ENCODE assay signal across 1 cellular context in the genomic region with DNA sequence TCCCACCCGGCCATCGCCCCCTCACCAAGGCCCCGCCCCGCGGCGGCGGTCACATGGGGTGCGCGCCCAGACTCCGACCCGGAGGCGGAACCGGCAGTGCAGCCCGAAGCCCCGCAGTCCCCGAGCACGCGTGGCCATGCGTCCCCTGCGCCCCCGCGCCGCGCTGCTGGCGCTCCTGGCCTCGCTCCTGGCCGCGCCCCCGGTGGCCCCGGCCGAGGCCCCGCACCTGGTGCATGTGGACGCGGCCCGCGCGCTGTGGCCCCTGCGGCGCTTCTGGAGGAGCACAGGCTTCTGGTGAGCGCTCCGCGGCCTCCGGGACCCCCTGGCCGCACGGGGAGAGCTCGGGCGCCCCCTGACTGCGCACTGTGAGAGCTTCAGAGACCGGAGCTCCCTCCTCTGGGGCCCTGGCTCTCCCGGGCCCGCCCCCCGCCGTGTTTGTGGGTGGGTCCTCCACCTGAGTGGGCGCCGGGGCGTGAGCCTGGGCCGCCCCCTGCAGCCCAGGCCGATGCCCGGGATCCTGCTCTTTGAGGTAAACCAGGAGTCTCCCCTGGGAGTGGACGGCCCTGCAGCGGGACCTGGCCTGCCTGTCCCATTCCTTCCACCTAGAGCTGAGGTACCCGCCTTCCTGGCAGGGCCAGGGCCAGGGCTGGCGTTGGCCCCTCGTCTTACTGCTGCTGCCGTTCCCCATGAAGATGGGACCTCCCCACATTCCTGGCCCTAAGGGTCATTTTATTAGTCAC.
TF ChIP-seq lines count a peak whose summit lies in the region.

IDUA (plus strand) TSS at position 96 of the 740 bp plus-strand sequence; CDS start at position 137, 41 bp downstream.

TF ChIP-seq in HepG2, 621 proteins besides CTCF, POLR2A, EP300 and RAD21 (continued from another document and continues in another):
- TF ChIP-seq, protein P1, sequence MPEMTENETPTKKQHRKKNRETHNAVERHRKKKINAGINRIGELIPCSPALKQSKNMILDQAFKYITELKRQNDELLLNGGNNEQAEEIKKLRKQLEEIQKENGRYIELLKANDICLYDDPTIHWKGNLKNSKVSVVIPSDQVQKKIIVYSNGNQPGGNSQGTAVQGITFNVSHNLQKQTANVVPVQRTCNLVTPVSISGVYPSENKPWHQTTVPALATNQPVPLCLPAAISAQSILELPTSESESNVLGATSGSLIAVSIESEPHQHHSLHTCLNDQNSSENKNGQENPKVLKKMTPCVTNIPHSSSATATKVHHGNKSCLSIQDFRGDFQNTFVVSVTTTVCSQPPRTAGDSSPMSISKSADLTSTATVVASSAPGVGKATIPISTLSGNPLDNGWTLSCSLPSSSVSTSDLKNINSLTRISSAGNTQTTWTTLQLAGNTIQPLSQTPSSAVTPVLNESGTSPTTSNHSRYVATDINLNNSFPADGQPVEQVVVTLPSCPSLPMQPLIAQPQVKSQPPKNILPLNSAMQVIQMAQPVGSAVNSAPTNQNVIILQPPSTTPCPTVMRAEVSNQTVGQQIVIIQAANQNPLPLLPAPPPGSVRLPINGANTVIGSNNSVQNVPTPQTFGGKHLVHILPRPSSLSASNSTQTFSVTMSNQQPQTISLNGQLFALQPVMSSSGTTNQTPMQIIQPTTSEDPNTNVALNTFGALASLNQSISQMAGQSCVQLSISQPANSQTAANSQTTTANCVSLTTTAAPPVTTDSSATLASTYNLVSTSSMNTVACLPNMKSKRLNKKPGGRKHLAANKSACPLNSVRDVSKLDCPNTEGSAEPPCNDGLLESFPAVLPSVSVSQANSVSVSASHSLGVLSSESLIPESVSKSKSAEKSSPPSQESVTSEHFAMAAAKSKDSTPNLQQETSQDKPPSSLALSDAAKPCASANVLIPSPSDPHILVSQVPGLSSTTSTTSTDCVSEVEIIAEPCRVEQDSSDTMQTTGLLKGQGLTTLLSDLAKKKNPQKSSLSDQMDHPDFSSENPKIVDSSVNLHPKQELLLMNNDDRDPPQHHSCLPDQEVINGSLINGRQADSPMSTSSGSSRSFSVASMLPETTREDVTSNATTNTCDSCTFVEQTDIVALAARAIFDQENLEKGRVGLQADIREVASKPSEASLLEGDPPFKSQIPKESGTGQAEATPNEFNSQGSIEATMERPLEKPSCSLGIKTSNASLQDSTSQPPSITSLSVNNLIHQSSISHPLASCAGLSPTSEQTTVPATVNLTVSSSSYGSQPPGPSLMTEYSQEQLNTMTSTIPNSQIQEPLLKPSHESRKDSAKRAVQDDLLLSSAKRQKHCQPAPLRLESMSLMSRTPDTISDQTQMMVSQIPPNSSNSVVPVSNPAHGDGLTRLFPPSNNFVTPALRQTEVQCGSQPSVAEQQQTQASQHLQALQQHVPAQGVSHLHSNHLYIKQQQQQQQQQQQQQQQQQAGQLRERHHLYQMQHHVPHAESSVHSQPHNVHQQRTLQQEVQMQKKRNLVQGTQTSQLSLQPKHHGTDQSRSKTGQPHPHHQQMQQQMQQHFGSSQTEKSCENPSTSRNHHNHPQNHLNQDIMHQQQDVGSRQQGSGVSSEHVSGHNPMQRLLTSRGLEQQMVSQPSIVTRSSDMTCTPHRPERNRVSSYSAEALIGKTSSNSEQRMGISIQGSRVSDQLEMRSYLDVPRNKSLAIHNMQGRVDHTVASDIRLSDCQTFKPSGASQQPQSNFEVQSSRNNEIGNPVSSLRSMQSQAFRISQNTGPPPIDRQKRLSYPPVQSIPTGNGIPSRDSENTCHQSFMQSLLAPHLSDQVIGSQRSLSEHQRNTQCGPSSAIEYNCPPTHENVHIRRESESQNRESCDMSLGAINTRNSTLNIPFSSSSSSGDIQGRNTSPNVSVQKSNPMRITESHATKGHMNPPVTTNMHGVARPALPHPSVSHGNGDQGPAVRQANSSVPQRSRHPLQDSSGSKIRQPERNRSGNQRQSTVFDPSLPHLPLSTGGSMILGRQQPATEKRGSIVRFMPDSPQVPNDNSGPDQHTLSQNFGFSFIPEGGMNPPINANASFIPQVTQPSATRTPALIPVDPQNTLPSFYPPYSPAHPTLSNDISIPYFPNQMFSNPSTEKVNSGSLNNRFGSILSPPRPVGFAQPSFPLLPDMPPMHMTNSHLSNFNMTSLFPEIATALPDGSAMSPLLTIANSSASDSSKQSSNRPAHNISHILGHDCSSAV (CRISPR knock-in tag; IDR thresholded peaks at IDR 0.05; ENCODE audit: borderline replicate concordance), result no peak
- TF ChIP-seq ZNF792 (CRISPR knock-in tag; IDR thresholded peaks at IDR 0.05) (no peak), ZSCAN22 (CRISPR knock-in tag; IDR thresholded peaks at IDR 0.05) (0 out of 2 replicates have a peak, but pooled peaks have one; percentile 39), ZNF34 (CRISPR knock-in tag; IDR thresholded peaks at IDR 0.05; ENCODE audit: borderline replicate concordance) (0 out of 2 replicates have a peak, but pooled peaks have one; percentile 78), CSRNP1 (CRISPR knock-in tag; IDR thresholded peaks at IDR 0.05) (no peak; the same call in 1 of the 2 replicates), CBX1 (IDR thresholded peaks at IDR 0.05; ENCODE audit: low read depth) (peak; percentile 54), CBX5 (CRISPR knock-in tag; IDR thresholded peaks at IDR 0.05; ENCODE audit: borderline replicate concordance) (no peak), CEBPB (IDR thresholded peaks at IDR 0.05; ENCODE audit: borderline replicate concordance, low read depth, low read length) (no peak), ZNF143 (CRISPR knock-in tag; IDR thresholded peaks at IDR 0.05) (no peak), KLF6 (CRISPR knock-in tag; IDR thresholded peaks at IDR 0.05) (no peak), ZNF816 (CRISPR knock-in tag; IDR thresholded peaks at IDR 0.05; ENCODE audit: borderline replicate concordance) (no peak), XBP1 (CRISPR knock-in tag; IDR thresholded peaks at IDR 0.05) (no peak), ZNF788 (CRISPR knock-in tag; IDR thresholded peaks at IDR 0.05; ENCODE audit: borderline replicate concordance) (peak; percentile 13; the same call in 1 of the 2 replicates), ZNF3 (CRISPR knock-in tag; IDR thresholded peaks at IDR 0.05) (no peak), ZNF430 (CRISPR knock-in tag; IDR thresholded peaks at IDR 0.05) (peak; percentile 37; the same call in 1 of the 2 replicates)
- TF ChIP-seq, protein P2, sequence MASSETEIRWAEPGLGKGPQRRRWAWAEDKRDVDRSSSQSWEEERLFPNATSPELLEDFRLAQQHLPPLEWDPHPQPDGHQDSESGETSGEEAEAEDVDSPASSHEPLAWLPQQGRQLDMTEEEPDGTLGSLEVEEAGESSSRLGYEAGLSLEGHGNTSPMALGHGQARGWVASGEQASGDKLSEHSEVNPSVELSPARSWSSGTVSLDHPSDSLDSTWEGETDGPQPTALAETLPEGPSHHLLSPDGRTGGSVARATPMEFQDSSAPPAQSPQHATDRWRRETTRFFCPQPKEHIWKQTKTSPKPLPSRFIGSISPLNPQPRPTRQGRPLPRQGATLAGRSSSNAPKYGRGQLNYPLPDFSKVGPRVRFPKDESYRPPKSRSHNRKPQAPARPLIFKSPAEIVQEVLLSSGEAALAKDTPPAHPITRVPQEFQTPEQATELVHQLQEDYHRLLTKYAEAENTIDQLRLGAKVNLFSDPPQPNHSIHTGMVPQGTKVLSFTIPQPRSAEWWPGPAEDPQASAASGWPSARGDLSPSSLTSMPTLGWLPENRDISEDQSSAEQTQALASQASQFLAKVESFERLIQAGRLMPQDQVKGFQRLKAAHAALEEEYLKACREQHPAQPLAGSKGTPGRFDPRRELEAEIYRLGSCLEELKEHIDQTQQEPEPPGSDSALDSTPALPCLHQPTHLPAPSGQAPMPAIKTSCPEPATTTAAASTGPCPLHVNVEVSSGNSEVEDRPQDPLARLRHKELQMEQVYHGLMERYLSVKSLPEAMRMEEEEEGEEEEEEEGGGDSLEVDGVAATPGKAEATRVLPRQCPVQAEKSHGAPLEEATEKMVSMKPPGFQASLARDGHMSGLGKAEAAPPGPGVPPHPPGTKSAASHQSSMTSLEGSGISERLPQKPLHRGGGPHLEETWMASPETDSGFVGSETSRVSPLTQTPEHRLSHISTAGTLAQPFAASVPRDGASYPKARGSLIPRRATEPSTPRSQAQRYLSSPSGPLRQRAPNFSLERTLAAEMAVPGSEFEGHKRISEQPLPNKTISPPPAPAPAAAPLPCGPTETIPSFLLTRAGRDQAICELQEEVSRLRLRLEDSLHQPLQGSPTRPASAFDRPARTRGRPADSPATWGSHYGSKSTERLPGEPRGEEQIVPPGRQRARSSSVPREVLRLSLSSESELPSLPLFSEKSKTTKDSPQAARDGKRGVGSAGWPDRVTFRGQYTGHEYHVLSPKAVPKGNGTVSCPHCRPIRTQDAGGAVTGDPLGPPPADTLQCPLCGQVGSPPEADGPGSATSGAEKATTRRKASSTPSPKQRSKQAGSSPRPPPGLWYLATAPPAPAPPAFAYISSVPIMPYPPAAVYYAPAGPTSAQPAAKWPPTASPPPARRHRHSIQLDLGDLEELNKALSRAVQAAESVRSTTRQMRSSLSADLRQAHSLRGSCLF (CRISPR knock-in tag; IDR thresholded peaks at IDR 0.05; ENCODE audit: borderline replicate concordance), result 0 out of 2 replicates have a peak, but pooled peaks have one; percentile 23
- TF ChIP-seq, protein P3, sequence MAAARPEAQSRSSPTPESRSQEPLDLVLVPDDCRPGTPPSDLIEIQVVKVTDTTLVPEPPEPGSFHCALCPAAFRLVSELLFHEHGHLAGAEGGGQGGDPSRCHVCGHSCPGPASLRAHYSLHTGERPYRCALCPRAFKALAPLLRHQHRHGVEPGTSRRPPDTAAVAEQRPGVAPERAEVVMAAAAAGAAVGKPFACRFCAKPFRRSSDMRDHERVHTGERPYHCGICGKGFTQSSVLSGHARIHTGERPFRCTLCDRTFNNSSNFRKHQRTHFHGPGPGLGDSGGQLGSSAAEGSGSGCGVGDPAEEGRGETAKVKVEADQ (CRISPR knock-in tag; IDR thresholded peaks at IDR 0.05; ENCODE audit: borderline replicate concordance), result no peak
- TF ChIP-seq, protein P4, sequence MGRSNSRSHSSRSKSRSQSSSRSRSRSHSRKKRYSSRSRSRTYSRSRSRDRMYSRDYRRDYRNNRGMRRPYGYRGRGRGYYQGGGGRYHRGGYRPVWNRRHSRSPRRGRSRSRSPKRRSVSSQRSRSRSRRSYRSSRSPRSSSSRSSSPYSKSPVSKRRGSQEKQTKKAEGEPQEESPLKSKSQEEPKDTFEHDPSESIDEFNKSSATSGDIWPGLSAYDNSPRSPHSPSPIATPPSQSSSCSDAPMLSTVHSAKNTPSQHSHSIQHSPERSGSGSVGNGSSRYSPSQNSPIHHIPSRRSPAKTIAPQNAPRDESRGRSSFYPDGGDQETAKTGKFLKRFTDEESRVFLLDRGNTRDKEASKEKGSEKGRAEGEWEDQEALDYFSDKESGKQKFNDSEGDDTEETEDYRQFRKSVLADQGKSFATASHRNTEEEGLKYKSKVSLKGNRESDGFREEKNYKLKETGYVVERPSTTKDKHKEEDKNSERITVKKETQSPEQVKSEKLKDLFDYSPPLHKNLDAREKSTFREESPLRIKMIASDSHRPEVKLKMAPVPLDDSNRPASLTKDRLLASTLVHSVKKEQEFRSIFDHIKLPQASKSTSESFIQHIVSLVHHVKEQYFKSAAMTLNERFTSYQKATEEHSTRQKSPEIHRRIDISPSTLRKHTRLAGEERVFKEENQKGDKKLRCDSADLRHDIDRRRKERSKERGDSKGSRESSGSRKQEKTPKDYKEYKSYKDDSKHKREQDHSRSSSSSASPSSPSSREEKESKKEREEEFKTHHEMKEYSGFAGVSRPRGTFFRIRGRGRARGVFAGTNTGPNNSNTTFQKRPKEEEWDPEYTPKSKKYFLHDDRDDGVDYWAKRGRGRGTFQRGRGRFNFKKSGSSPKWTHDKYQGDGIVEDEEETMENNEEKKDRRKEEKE (IDR thresholded peaks at IDR 0.05), result no peak
- TF ChIP-seq, protein P5, sequence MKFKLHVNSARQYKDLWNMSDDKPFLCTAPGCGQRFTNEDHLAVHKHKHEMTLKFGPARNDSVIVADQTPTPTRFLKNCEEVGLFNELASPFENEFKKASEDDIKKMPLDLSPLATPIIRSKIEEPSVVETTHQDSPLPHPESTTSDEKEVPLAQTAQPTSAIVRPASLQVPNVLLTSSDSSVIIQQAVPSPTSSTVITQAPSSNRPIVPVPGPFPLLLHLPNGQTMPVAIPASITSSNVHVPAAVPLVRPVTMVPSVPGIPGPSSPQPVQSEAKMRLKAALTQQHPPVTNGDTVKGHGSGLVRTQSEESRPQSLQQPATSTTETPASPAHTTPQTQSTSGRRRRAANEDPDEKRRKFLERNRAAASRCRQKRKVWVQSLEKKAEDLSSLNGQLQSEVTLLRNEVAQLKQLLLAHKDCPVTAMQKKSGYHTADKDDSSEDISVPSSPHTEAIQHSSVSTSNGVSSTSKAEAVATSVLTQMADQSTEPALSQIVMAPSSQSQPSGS (CRISPR knock-in tag; IDR thresholded peaks at IDR 0.05), result no peak
- TF ChIP-seq, protein P6, sequence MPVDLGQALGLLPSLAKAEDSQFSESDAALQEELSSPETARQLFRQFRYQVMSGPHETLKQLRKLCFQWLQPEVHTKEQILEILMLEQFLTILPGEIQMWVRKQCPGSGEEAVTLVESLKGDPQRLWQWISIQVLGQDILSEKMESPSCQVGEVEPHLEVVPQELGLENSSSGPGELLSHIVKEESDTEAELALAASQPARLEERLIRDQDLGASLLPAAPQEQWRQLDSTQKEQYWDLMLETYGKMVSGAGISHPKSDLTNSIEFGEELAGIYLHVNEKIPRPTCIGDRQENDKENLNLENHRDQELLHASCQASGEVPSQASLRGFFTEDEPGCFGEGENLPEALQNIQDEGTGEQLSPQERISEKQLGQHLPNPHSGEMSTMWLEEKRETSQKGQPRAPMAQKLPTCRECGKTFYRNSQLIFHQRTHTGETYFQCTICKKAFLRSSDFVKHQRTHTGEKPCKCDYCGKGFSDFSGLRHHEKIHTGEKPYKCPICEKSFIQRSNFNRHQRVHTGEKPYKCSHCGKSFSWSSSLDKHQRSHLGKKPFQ (CRISPR knock-in tag; IDR thresholded peaks at IDR 0.05; ENCODE audit: insufficient replicate concordance), result peak; percentile 63
- TF ChIP-seq, protein P7, sequence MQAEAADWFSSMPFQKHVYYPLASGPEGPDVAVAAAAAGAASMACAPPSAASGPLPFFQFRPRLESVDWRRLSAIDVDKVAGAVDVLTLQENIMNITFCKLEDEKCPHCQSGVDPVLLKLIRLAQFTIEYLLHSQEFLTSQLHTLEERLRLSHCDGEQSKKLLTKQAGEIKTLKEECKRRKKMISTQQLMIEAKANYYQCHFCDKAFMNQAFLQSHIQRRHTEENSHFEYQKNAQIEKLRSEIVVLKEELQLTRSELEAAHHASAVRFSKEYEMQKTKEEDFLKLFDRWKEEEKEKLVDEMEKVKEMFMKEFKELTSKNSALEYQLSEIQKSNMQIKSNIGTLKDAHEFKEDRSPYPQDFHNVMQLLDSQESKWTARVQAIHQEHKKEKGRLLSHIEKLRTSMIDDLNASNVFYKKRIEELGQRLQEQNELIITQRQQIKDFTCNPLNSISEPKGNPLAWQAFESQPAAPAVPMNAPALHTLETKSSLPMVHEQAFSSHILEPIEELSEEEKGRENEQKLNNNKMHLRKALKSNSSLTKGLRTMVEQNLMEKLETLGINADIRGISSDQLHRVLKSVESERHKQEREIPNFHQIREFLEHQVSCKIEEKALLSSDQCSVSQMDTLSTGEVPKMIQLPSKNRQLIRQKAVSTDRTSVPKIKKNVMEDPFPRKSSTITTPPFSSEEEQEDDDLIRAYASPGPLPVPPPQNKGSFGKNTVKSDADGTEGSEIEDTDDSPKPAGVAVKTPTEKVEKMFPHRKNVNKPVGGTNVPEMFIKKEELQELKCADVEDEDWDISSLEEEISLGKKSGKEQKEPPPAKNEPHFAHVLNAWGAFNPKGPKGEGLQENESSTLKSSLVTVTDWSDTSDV (CRISPR knock-in tag; IDR thresholded peaks at IDR 0.05), result peak; percentile 38; the same call in 1 of the 2 replicates
